Comparison of ENCODE assay signal across 20 cellular contexts in genomic region chr7:111813306-111813705, GRCh38.
DNase-seq lines count a peak whose midpoint lies in the region; ATAC-seq and FAIRE-seq lines count a peak whose summit lies in the region.
"Had no signal": no experiment of that assay in that cellular context is flagged by ENCODE, and none has a peak within 500 bp of the region (broad histone marks: within the 10 kb centered on the region; RNA-seq: fewer than 3 reads in every experiment).

No MANE protein-coding gene starts in this region.

- no peak for DNase-seq in NCI-H2171 (lab: John Stamatoyannopoulos, UW)
- no peak for DNase-seq in naive thymus-derived CD8-positive, alpha-beta T cell
- DNase-seq: ACHN; BE2C; C1 segment of cervical spinal cord; Caco-2; Calu3; CD4-positive, alpha-beta memory T cell; CD4-positive, CD25-positive, alpha-beta regulatory T cell; DMS79 treated with DMSO at 0.1 percent for 48 hours; GF-D8 had no signal

- H3K4me3 Mint-ChIP-seq in naive thymus-derived CD8-positive, alpha-beta T cell: no peak overlapping the region
- H3K4me3 Mint-ChIP-seq: CD14-positive monocyte; CD4-positive, alpha-beta memory T cell; CD4-positive, CD25-positive, alpha-beta regulatory T cell had no signal

- FAIRE-seq in A204.1 (lab: Jason Lieb, UNC): peak; percentile 44
- FAIRE-seq in islet of Langerhans (lab: Jason Lieb, UNC): peak; percentile 56
- FAIRE-seq: D721Med, G401.6, GM12892, GM18507, GM19239 had no signal

- peak; percentile 58 for ATAC-seq in HG03097 (IDR thresholded peaks at IDR 0.05; ENCODE audit: low FRiP score, unreplicated experiment)
- no peak for ATAC-seq in naive thymus-derived CD8-positive, alpha-beta T cell

- peaks cover 0 to 2% (median 0%) of the 10 kb centered on the region in 5 donors for H3K27me3 Mint-ChIP-seq in naive thymus-derived CD8-positive, alpha-beta T cell
- H3K27me3 Mint-ChIP-seq: CD4-positive, CD25-positive, alpha-beta regulatory T cell had no signal

- POLR2A ChIA-PET in naive thymus-derived CD8-positive, alpha-beta T cell (lab: Charles Lee): no interaction called here

- no peaks in the 10 kb centered on the region for H3K4me1 Mint-ChIP-seq in naive thymus-derived CD8-positive, alpha-beta T cell
- H3K4me1 Mint-ChIP-seq: CD14-positive monocyte; CD4-positive, alpha-beta memory T cell; CD4-positive, CD25-positive, alpha-beta regulatory T cell had no signal

- no peaks in the 10 kb centered on the region for H3K36me3 Mint-ChIP-seq in naive thymus-derived CD8-positive, alpha-beta T cell
- H3K36me3 Mint-ChIP-seq: CD14-positive monocyte; CD4-positive, alpha-beta memory T cell; CD4-positive, CD25-positive, alpha-beta regulatory T cell had no signal

- no peaks in the 10 kb centered on the region for H3K9me3 Mint-ChIP-seq in naive thymus-derived CD8-positive, alpha-beta T cell
- H3K9me3 Mint-ChIP-seq: CD4-positive, alpha-beta memory T cell; CD4-positive, CD25-positive, alpha-beta regulatory T cell had no signal

- no peak overlapping the region for H3K27ac Mint-ChIP-seq in naive thymus-derived CD8-positive, alpha-beta T cell
- H3K27ac Mint-ChIP-seq: CD14-positive monocyte; CD4-positive, alpha-beta memory T cell had no signal
